15 cellular contexts compared by ENCODE assay signal in the genomic region with DNA sequence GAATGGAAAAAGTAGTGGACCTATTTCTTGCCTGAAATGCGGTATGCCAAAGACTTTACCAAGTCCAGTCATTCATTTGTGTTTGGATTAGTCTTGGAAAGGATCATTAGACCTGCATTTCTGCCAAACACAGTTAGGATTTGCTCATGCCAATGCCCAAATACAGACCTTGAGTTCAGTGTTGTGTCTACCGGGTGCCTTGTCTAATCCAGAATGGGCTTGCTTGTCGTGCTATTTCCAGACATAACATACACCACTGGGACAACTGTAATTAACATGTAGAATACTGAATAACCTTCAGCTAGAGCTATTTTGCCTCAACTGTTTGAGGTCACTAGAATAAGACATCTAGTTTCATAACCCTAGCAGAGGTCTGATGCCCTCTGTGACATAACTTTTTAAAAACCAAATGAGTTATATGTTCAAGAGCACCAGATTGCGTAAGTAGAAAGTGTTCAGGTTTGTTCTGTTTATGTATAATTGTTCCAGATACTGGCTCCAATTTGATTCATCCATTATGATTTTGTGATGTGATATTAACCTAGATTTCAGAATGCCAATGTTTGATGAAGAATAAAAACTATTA.
DNase-seq lines count a peak whose midpoint lies in the region; ATAC-seq, FAIRE-seq and TF ChIP-seq lines count a peak whose summit lies in the region.
"Had no signal": no experiment of that assay in that cellular context is flagged by ENCODE, and none has a peak within 500 bp of the region (broad histone marks: within the 10 kb centered on the region; RNA-seq: fewer than 3 reads in every experiment).

No MANE protein-coding gene starts in this region.

- no peak overlapping the region for H2AFZ ChIP-seq in IMR-90 (replicated peaks; ENCODE audit: low read length, poor library complexity)
- H2AFZ ChIP-seq in endothelial cell of umbilical vein (ENCODE audit: low read depth, low read length): peak overlapping the region; percentile 58
- no peak overlapping the region for H2AFZ ChIP-seq in smooth muscle cell (ENCODE audit: low read depth)

- H3K4me3 Mint-ChIP-seq in activated CD4-positive, alpha-beta memory T cell treated with anti-CD3 and anti-CD28 coated beads for 36 hours: no peak overlapping the region
- H3K4me3 Mint-ChIP-seq: activated T-helper 1 cell treated with anti-CD3 and anti-CD28 coated beads, Interleukin-12 subunit alpha, Interleukin-12 subunit beta, Interleukin-2, Interleukin-4 antibody, amounts not matched to agents 30 ng/mL and 10 ng/mL and 1 ng/mL, durations not matched to agents 14 hours and 24 hours and 36 hours; immature natural killer cell; stimulated activated naive B cell treated with anti-CD40 and anti-IgM and Interleukin-4, amounts not matched to agents 10 μg/mL and 1 μg/mL and 100 μg/mL, for 72 hours had no signal

- H3K4me1 ChIP-seq in IMR-90 (ENCODE audit: control insufficient read depth, insufficient read depth, low read length): peaks cover 6% of the 10 kb centered on the region
- H3K4me1 ChIP-seq in endothelial cell of umbilical vein (ENCODE audit: control insufficient read depth, extremely low read depth, insufficient read depth, low read length): peaks cover 44% of the 10 kb centered on the region
- peaks cover 0 to 23% of the 10 kb centered on the region in 2 donors for H3K4me1 ChIP-seq in lung (ENCODE audit: control insufficient read depth in 2 of 2, insufficient read depth in 2 of 2, low read length in 2 of 2)
- H3K4me1 ChIP-seq in smooth muscle cell (ENCODE audit: low read depth): peaks cover 8% of the 10 kb centered on the region

- intact Hi-C loops in IMR-90 (cut with micrococcal nuclease): no loop called here
- intact Hi-C loops in endothelial cell of umbilical vein (cut with micrococcal nuclease): loop anchor here (1.0 kb wide), 1 partner anchor 18 kb away; no protein-coding TSS in a partner anchor
- intact Hi-C loops in activated CD4-positive, alpha-beta memory T cell treated with anti-CD3 and anti-CD28 coated beads for 36 hours (cut with micrococcal nuclease): no loop called here

- no peak overlapping the region for H3K4me2 ChIP-seq in IMR-90 (ENCODE audit: low read depth, low read length)
- peak overlapping the region; percentile 74 for H3K4me2 ChIP-seq in endothelial cell of umbilical vein (ENCODE audit: insufficient read depth, low read length)
- peak overlapping the region; percentile 42 for H3K4me2 ChIP-seq in smooth muscle cell

- H3K27me3 ChIP-seq in IMR-90 (ENCODE audit: control insufficient read depth, insufficient read depth, low read length) (no peaks in the 10 kb centered on the region), endothelial cell of umbilical vein (ENCODE audit: control insufficient read depth in 2 of 2, insufficient read depth in 2 of 2, low read length in 2 of 2) (no peaks in the 10 kb centered on the region), lung (ENCODE audit: control insufficient read depth, insufficient read depth) (no peaks in the 10 kb centered on the region), smooth muscle cell (ENCODE audit: low read depth) (no peaks in the 10 kb centered on the region)

- BruUV-seq in IMR-90 (replicated peaks; lab: Mats Ljungman, UMichigan): no TSS peak
- BruUV-seq in endothelial cell of umbilical vein (replicated peaks; lab: Mats Ljungman, UMichigan): TSS peak; percentile 38

- no peaks in the 10 kb centered on the region for H3K79me1 ChIP-seq in IMR-90 (ENCODE audit: low read depth in 1 of 2, low read length in 2 of 2)

- POLR2A ChIA-PET in IMR-90 (lab: Charles Lee; ENCODE audit: unreplicated experiment): no interaction called here
- POLR2A ChIA-PET in endothelial cell of umbilical vein (lab: Charles Lee): interaction anchor here (0.5 kb wide), 1 partner anchor 1073 kb away, joined by 5 read pairs; no protein-coding TSS in a partner anchor
- POLR2A ChIA-PET in activated CD4-positive, alpha-beta memory T cell treated with anti-CD3 and anti-CD28 coated beads for 36 hours (lab: Charles Lee): no interaction called here

- H3K4me3 ChIP-seq in IMR-90 (ENCODE audit: insufficient read depth, low read depth, low read length) (no peak overlapping the region), endothelial cell of umbilical vein (replicated peaks in 1 of 3; ENCODE audit: insufficient read depth in 1 of 3, low read depth in 1 of 3, low read length in 3 of 3) (no peak overlapping the region), lung (no peak overlapping the region), smooth muscle cell (no peak overlapping the region)

- H3K23ac ChIP-seq in IMR-90 (ENCODE audit: low read depth, low read length): no peak overlapping the region

- H3K79me2 ChIP-seq in endothelial cell of umbilical vein (ENCODE audit: control insufficient read depth, insufficient read depth, low read length) (no peaks in the 10 kb centered on the region), smooth muscle cell (ENCODE audit: low read depth) (no peaks in the 10 kb centered on the region)

- no peak overlapping the region for H2BK120ac ChIP-seq in IMR-90 (ENCODE audit: low read depth, low read length)

- H2AK9ac ChIP-seq in IMR-90 (replicated peaks; ENCODE audit: low read depth, low read length, poor library complexity): no peak overlapping the region

- H3K9me3 Mint-ChIP-seq in activated CD4-positive, alpha-beta memory T cell treated with anti-CD3 and anti-CD28 coated beads for 36 hours: no peaks in the 10 kb centered on the region
- H3K9me3 Mint-ChIP-seq: activated T-helper 1 cell treated with anti-CD3 and anti-CD28 coated beads, Interleukin-12 subunit alpha, Interleukin-12 subunit beta, Interleukin-2, Interleukin-4 antibody, amounts not matched to agents 30 ng/mL and 10 ng/mL and 1 ng/mL, durations not matched to agents 14 hours and 24 hours and 36 hours; stimulated activated naive B cell treated with anti-CD40 and anti-IgM and Interleukin-4, amounts not matched to agents 10 μg/mL and 1 μg/mL and 100 μg/mL, for 72 hours had no signal

- peak; percentile 46 for FAIRE-seq in endothelial cell of umbilical vein (lab: Jason Lieb, UNC)

- peaks cover 13% of the 10 kb centered on the region for H3K27me3 Mint-ChIP-seq in activated CD4-positive, alpha-beta memory T cell treated with anti-CD3 and anti-CD28 coated beads for 36 hours

- H2BK15ac ChIP-seq in IMR-90 (ENCODE audit: low read depth, low read length): no peak overlapping the region

- H2BK20ac ChIP-seq in IMR-90 (ENCODE audit: low read depth, low read length): no peak overlapping the region

- H3K9me1 ChIP-seq in IMR-90 (ENCODE audit: insufficient read depth, low read length) (no peaks in the 10 kb centered on the region), endothelial cell of umbilical vein (replicated peaks; ENCODE audit: control insufficient read depth, extremely low read depth, insufficient read depth, low read length) (no peaks in the 10 kb centered on the region)

- no peaks in the 10 kb centered on the region for H3K36me3 ChIP-seq in IMR-90 (ENCODE audit: control insufficient read depth, insufficient read depth, low read length)
- no peaks in the 10 kb centered on the region for H3K36me3 ChIP-seq in endothelial cell of umbilical vein (ENCODE audit: control insufficient read depth in 2 of 2, extremely low read depth in 1 of 2, insufficient read depth in 2 of 2, low read length in 2 of 2)
- H3K36me3 ChIP-seq in lung (ENCODE audit: control insufficient read depth in 2 of 2, insufficient read depth in 2 of 2, low read length in 2 of 2): no peaks in the 10 kb centered on the region
- no peaks in the 10 kb centered on the region for H3K36me3 ChIP-seq in smooth muscle cell (ENCODE audit: low read depth)

- dilution Hi-C loops in IMR-90 (cut with HindIII; ENCODE audit: low sequenced_read_pairs, unreplicated experiment) (no loop called here), endothelial cell of umbilical vein (cut with MboI; ENCODE audit: extremely low pct_ligation_motif_present, low sequenced_read_pairs) (no loop called here)

- H3K9ac ChIP-seq in IMR-90 (ENCODE audit: low read depth, low read length): no peak overlapping the region
- peak overlapping the region; percentile 70 for H3K9ac ChIP-seq in endothelial cell of umbilical vein (replicated peaks; ENCODE audit: extremely low read depth, insufficient read depth, low read length)
- H3K9ac ChIP-seq in smooth muscle cell (ENCODE audit: low read depth): no peak overlapping the region

- no peak overlapping the region for H3K56ac ChIP-seq in IMR-90 (ENCODE audit: extremely low read depth, insufficient read depth, low read length)

- no peak overlapping the region for H3K27ac Mint-ChIP-seq in activated CD4-positive, alpha-beta memory T cell treated with anti-CD3 and anti-CD28 coated beads for 36 hours
- H3K27ac Mint-ChIP-seq: activated T-helper 1 cell treated with anti-CD3 and anti-CD28 coated beads, Interleukin-12 subunit alpha, Interleukin-12 subunit beta, Interleukin-2, Interleukin-4 antibody, amounts not matched to agents 30 ng/mL and 10 ng/mL and 1 ng/mL, durations not matched to agents 14 hours and 24 hours and 36 hours; immature natural killer cell; stimulated activated naive B cell treated with anti-CD40 and anti-IgM and Interleukin-4, amounts not matched to agents 10 μg/mL and 1 μg/mL and 100 μg/mL, for 72 hours had no signal

- H4K5ac ChIP-seq in IMR-90 (ENCODE audit: low read depth, low read length): no peak overlapping the region

- H3K9me3 ChIP-seq in IMR-90 (ENCODE audit: control insufficient read depth, insufficient read depth, low read length) (no peaks in the 10 kb centered on the region), endothelial cell of umbilical vein (replicated peaks; ENCODE audit: control insufficient read depth, insufficient read depth, low read length) (no peaks in the 10 kb centered on the region), lung (ENCODE audit: control insufficient read depth in 2 of 2, insufficient read depth in 1 of 2, low read length in 1 of 2) (no peaks in the 10 kb centered on the region), smooth muscle cell (replicated peaks; ENCODE audit: low read depth) (no peaks in the 10 kb centered on the region)

- in situ Hi-C loops in IMR-90 (cut with MboI; ENCODE audit: low sequenced_read_pairs): no loop called here

- CTCF ChIA-PET in IMR-90 (lab: Yijun Ruan, JAX): no interaction called here
- CTCF ChIA-PET in endothelial cell of umbilical vein (lab: Charles Lee): interaction anchor here (0.8 to 1.1 kb wide), 6 partner anchors 16 to 403 kb away, joined by 3 to 4 read pairs (median 4); no protein-coding TSS in a partner anchor
- CTCF ChIA-PET in activated CD4-positive, alpha-beta memory T cell treated with anti-CD3 and anti-CD28 coated beads for 36 hours (lab: Charles Lee): no interaction called here

- no peak for TF ChIP-seq CTCF in IMR-90 (conservative IDR thresholded peaks at IDR 0.05; ENCODE audit: low read depth, low read length)
- TF ChIP-seq CTCF in endothelial cell of umbilical vein (IDR thresholded peaks at IDR 0.05; ENCODE audit: extremely low read depth in 1 of 2, insufficient read depth in 1 of 2, low read depth in 1 of 2, low read length in 2 of 2): no peak
- no peak for TF ChIP-seq CTCF in lung (IDR thresholded peaks at IDR 0.05; ENCODE audit: control extremely low read depth, extremely low read depth)
- TF ChIP-seq CTCF in smooth muscle cell (IDR thresholded peaks at IDR 0.05; ENCODE audit: borderline replicate concordance, insufficient read depth, poor library complexity, severe bottlenecking): no peak

- H2AK5ac ChIP-seq in IMR-90 (ENCODE audit: low read depth, low read length): no peak overlapping the region

- ATAC-seq in IMR-90 (ENCODE audit: low read depth) (no peak), lung (ENCODE audit: insufficient read depth, low FRiP score) (no peak), HG03280 (IDR thresholded peaks at IDR 0.05; ENCODE audit: unreplicated experiment) (no peak)
- ATAC-seq: stimulated activated naive B cell treated with anti-CD40 and anti-IgM and Interleukin-4, amounts not matched to agents 10 μg/mL and 1 μg/mL and 100 μg/mL, for 72 hours had no signal

- TF ChIP-seq RAD21 in IMR-90 (IDR thresholded peaks at IDR 0.05; ENCODE audit: low read length): no peak

- no peak overlapping the region for H3K4ac ChIP-seq in IMR-90 (ENCODE audit: low read depth, low read length)

- H4K20me1 ChIP-seq in IMR-90 (ENCODE audit: insufficient read depth, low read length) (no peaks in the 10 kb centered on the region), endothelial cell of umbilical vein (replicated peaks; ENCODE audit: control insufficient read depth, extremely low read depth, insufficient read depth, low read length) (no peaks in the 10 kb centered on the region), smooth muscle cell (ENCODE audit: low read depth) (no peaks in the 10 kb centered on the region)

- H3K14ac ChIP-seq in IMR-90 (replicated peaks; ENCODE audit: low read depth, low read length): no peak overlapping the region

- TF ChIP-seq POLR2A in IMR-90 (IDR thresholded peaks at IDR 0.05; ENCODE audit: low read depth, low read length) (no peak), endothelial cell of umbilical vein (IDR thresholded peaks at IDR 0.05; ENCODE audit: low read depth, low read length) (no peak)

- H3K4me1 Mint-ChIP-seq in activated CD4-positive, alpha-beta memory T cell treated with anti-CD3 and anti-CD28 coated beads for 36 hours (ENCODE audit: low read depth): no peaks in the 10 kb centered on the region
- H3K4me1 Mint-ChIP-seq: immature natural killer cell; stimulated activated naive B cell treated with anti-CD40 and anti-IgM and Interleukin-4, amounts not matched to agents 10 μg/mL and 1 μg/mL and 100 μg/mL, for 72 hours had no signal

- H3K18ac ChIP-seq in IMR-90 (ENCODE audit: low read depth, low read length): no peak overlapping the region

- no peaks in the 10 kb centered on the region for H3K36me3 Mint-ChIP-seq in activated CD4-positive, alpha-beta memory T cell treated with anti-CD3 and anti-CD28 coated beads for 36 hours
- H3K36me3 Mint-ChIP-seq: immature natural killer cell; stimulated activated naive B cell treated with anti-CD40 and anti-IgM and Interleukin-4, amounts not matched to agents 10 μg/mL and 1 μg/mL and 100 μg/mL, for 72 hours had no signal

- no peak for DNase-seq in IMR-90
- no peak for DNase-seq in endothelial cell of umbilical vein (ENCODE audit: low read depth, low spot score)
- no peak for DNase-seq in lung (ENCODE audit: low spot score)
- no peak for DNase-seq in smooth muscle cell (lab: John Stamatoyannopoulos, UW; ENCODE audit: unreplicated experiment)
- DNase-seq in activated CD4-positive, alpha-beta memory T cell treated with anti-CD3 and anti-CD28 coated beads for 36 hours: no peak
- no peak for DNase-seq in NOMO-1 (lab: John Stamatoyannopoulos, UW; ENCODE audit: unreplicated experiment in 2 of 2)
- DNase-seq in stimulated activated CD4-positive, alpha-beta T cell treated with anti-CD3 and anti-CD28 coated beads, Interleukin-1b, Interleukin-23, amount 100 ng/mL, for 48 hours: no peak
- DNase-seq: activated CD4-positive, alpha-beta T cell treated with anti-CD3 and anti-CD28 coated beads, Interleukin-2, amount 50 U/mL, for 4 hours; amygdala; effector CD4-positive, alpha-beta T cell; immature natural killer cell; NCI-H1105; stimulated activated naive B cell treated with anti-CD40 and anti-IgM and Interleukin-4, amounts not matched to agents 10 μg/mL and 1 μg/mL and 100 μg/mL, for 72 hours had no signal

- H4K8ac ChIP-seq in IMR-90 (ENCODE audit: low read depth in 2 of 2, low read length in 2 of 2): no peak overlapping the region

- no peaks in the 10 kb centered on the region for H3F3A ChIP-seq in smooth muscle cell (ENCODE audit: low read depth)

- H4K91ac ChIP-seq in IMR-90 (ENCODE audit: insufficient read depth, low read depth, low read length): no peak overlapping the region

- no peak overlapping the region for H2BK5ac ChIP-seq in IMR-90 (ENCODE audit: low read depth, low read length, poor library complexity, severe bottlenecking)

- H3K27ac ChIP-seq in IMR-90 (ENCODE audit: insufficient read depth, low read length) (no peak overlapping the region), endothelial cell of umbilical vein (ENCODE audit: insufficient read depth, low read depth, low read length) (peak overlapping the region; percentile 94), lung (ENCODE audit: low read depth in 1 of 2, low read length in 1 of 2) (peak overlapping the region; percentile 53 to 94), smooth muscle cell (ENCODE audit: low read depth) (peak overlapping the region; percentile 59)

- no CpG with 5 or more reads among the region's 4 CpGs for WGBS in IMR-90 (ENCODE audit: extremely low coverage in 2 of 2, insufficient read length in 1 of 2), 2 experiments
- WGBS in lung, 2 donors: 77 to 88% methylated on average over 4 of the region's 4 CpGs
- WGBS in smooth muscle cell (ENCODE audit: low lambda C conversion rate): 65% methylated on average over 4 of the region's 4 CpGs
